Comparison of ENCODE assay signal across 18 cellular contexts in the genomic region with DNA sequence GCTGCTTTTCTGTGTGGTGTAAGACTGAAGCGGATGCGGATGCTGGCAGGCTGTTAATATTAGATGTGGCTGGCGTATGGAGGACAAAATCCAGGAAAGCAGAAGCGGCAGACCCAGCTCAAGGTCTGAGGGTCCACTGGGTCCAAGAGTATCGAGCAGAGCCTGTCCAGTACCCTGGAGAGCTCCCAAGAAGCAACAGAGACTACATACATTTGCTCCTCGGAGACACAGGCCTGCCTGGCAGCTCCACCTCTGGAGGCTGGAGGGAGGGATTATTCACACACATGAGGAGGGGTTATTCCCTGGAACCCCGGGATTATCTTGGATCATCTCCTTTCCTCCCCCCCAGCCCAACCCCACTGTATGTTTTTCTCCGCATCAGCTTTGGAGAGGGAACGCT. TPM values are rescaled to one million over a fixed set of nuclear protein-coding genes. Genes with fewer than 3 reads are reported as not detected.
A peak's percentile ranks its signal among the peaks of the same experiment; 100 is the strongest.
DNase-seq lines count a peak whose midpoint lies in the region; ATAC-seq and TF ChIP-seq lines count a peak whose summit lies in the region.
"Had no signal": no experiment of that assay in that cellular context is flagged by ENCODE, and none has a peak within 500 bp of the region (broad histone marks: within the 10 kb centered on the region; RNA-seq: fewer than 3 reads in every experiment).

No MANE protein-coding gene starts in this region.

- no peaks in the 10 kb centered on the region for H3K36me3 ChIP-seq in GM23338 (ENCODE audit: insufficient read depth)
- H3K36me3 ChIP-seq: BE2C, left ventricle myocardium inferior, prostate gland, thyroid gland had no signal

- H3K27me3 Mint-ChIP-seq in GM23338 (ENCODE audit: insufficient read depth, low read depth, poor library complexity) (peaks cover 12% of the 10 kb centered on the region), endothelial cell (ENCODE audit: unreplicated experiment) (peaks cover 2% of the 10 kb centered on the region)

- H3K4me1 Mint-ChIP-seq in GM23338: peaks cover 19% of the 10 kb centered on the region
- H3K4me1 Mint-ChIP-seq in endothelial cell (ENCODE audit: unreplicated experiment): peaks cover 4% of the 10 kb centered on the region
- H3K4me1 Mint-ChIP-seq: naive thymus-derived CD4-positive, alpha-beta T cell had no signal

- H3K4me2 ChIP-seq in GM23338: no peak overlapping the region
- H3K4me2 ChIP-seq: PC-9 had no signal

- H3K9me3 Mint-ChIP-seq in GM23338 (no peaks in the 10 kb centered on the region), endothelial cell (ENCODE audit: unreplicated experiment) (no peaks in the 10 kb centered on the region)
- H3K9me3 Mint-ChIP-seq: activated CD8-positive, alpha-beta T cell treated with anti-CD3 and anti-CD28 coated beads for 36 hours; IgD-negative memory B cell; naive thymus-derived CD4-positive, alpha-beta T cell had no signal

- no peak overlapping the region for H2AFZ ChIP-seq in GM23338
- H2AFZ ChIP-seq: PC-9 had no signal

- intact Hi-C loops in head of caudate nucleus (cut with DNase I): no loop called here

- no peaks in the 10 kb centered on the region for H3K79me2 ChIP-seq in GM23338 (replicated peaks; ENCODE audit: insufficient read depth)

- DNase-seq in GM23338 (ENCODE audit: low spot score): peak; percentile 74
- peak; percentile 39 for DNase-seq in endothelial cell (ENCODE audit: low spot score)
- DNase-seq in mesenteric fat pad (ENCODE audit: low spot score): peak; percentile 39
- no peak for DNase-seq in activated CD8-positive, alpha-beta memory T cell treated with anti-CD3 and anti-CD28 coated beads for 24 hours
- DNase-seq in head of caudate nucleus: no peak
- no peak for DNase-seq in NCI-H2081 (lab: John Stamatoyannopoulos, UW)
- DNase-seq: activated CD8-positive, alpha-beta T cell treated with anti-CD3 and anti-CD28 coated beads for 36 hours; BE2C; caudate nucleus; effector memory CD4-positive, alpha-beta T cell; left ventricle myocardium inferior; naive thymus-derived CD4-positive, alpha-beta T cell; NCI-H1092; PC-9; thyroid gland had no signal

- H3K27me3 ChIP-seq in GM23338 (ENCODE audit: insufficient read depth): no peaks in the 10 kb centered on the region
- H3K27me3 ChIP-seq: BE2C, thyroid gland had no signal

- H3K4me3 Mint-ChIP-seq in GM23338 (no peak overlapping the region), endothelial cell (ENCODE audit: unreplicated experiment) (no peak overlapping the region)
- H3K4me3 Mint-ChIP-seq: activated CD8-positive, alpha-beta T cell treated with anti-CD3 and anti-CD28 coated beads for 36 hours; IgD-negative memory B cell; naive thymus-derived CD4-positive, alpha-beta T cell had no signal

- no peaks in the 10 kb centered on the region for H4K20me1 ChIP-seq in GM23338 (replicated peaks; ENCODE audit: insufficient read depth)

- H3K36me3 Mint-ChIP-seq in GM23338 (ENCODE audit: low read depth) (no peaks in the 10 kb centered on the region), endothelial cell (ENCODE audit: low read depth, unreplicated experiment) (no peaks in the 10 kb centered on the region)
- H3K36me3 Mint-ChIP-seq: IgD-negative memory B cell; naive thymus-derived CD4-positive, alpha-beta T cell had no signal

- TF ChIP-seq CTCF in GM23338 (conservative IDR thresholded peaks at IDR 0.05; ENCODE audit: low read depth in 2 of 2) (no peak), endothelial cell (IDR thresholded peaks at IDR 0.05; ENCODE audit: unreplicated experiment) (no peak)

- no peak overlapping the region for H3K4me3 ChIP-seq in GM23338
- H3K4me3 ChIP-seq: left ventricle myocardium inferior, PC-9, prostate gland, thyroid gland had no signal

- H3K9me2 ChIP-seq in GM23338 (ENCODE audit: insufficient read depth): no peaks in the 10 kb centered on the region

- peak; percentile 77 for ATAC-seq in GM23338
- ATAC-seq: activated CD8-positive, alpha-beta T cell treated with anti-CD3 and anti-CD28 coated beads for 36 hours; naive thymus-derived CD4-positive, alpha-beta T cell had no signal

- H3F3A ChIP-seq in GM23338 (replicated peaks; ENCODE audit: low read depth): no peaks in the 10 kb centered on the region

- no peak overlapping the region for H3K27ac Mint-ChIP-seq in GM23338
- H3K27ac Mint-ChIP-seq in endothelial cell (ENCODE audit: unreplicated experiment): no peak overlapping the region
- H3K27ac Mint-ChIP-seq: activated CD8-positive, alpha-beta T cell treated with anti-CD3 and anti-CD28 coated beads for 36 hours; IgD-negative memory B cell; naive thymus-derived CD4-positive, alpha-beta T cell had no signal

- H3K27ac ChIP-seq in GM23338 (ENCODE audit: low read depth): no peak overlapping the region
- H3K27ac ChIP-seq: left ventricle myocardium inferior, PC-9, prostate gland, thyroid gland had no signal

- peaks cover 8% of the 10 kb centered on the region for H3K4me1 ChIP-seq in GM23338 (ENCODE audit: insufficient read depth)
- H3K4me1 ChIP-seq: BE2C, prostate gland had no signal

TF ChIP-seq in GM23338, 12 proteins besides CTCF, POLR2A, EP300 and RAD21 (continues in another document):
- TF ChIP-seq, protein P1, sequence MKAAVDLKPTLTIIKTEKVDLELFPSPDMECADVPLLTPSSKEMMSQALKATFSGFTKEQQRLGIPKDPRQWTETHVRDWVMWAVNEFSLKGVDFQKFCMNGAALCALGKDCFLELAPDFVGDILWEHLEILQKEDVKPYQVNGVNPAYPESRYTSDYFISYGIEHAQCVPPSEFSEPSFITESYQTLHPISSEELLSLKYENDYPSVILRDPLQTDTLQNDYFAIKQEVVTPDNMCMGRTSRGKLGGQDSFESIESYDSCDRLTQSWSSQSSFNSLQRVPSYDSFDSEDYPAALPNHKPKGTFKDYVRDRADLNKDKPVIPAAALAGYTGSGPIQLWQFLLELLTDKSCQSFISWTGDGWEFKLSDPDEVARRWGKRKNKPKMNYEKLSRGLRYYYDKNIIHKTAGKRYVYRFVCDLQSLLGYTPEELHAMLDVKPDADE (IDR thresholded peaks at IDR 0.05): no peak

TF ChIP-seq in PFSK-1, 5 proteins besides CTCF, POLR2A, EP300 and RAD21:
- TF ChIP-seq, protein P2, sequence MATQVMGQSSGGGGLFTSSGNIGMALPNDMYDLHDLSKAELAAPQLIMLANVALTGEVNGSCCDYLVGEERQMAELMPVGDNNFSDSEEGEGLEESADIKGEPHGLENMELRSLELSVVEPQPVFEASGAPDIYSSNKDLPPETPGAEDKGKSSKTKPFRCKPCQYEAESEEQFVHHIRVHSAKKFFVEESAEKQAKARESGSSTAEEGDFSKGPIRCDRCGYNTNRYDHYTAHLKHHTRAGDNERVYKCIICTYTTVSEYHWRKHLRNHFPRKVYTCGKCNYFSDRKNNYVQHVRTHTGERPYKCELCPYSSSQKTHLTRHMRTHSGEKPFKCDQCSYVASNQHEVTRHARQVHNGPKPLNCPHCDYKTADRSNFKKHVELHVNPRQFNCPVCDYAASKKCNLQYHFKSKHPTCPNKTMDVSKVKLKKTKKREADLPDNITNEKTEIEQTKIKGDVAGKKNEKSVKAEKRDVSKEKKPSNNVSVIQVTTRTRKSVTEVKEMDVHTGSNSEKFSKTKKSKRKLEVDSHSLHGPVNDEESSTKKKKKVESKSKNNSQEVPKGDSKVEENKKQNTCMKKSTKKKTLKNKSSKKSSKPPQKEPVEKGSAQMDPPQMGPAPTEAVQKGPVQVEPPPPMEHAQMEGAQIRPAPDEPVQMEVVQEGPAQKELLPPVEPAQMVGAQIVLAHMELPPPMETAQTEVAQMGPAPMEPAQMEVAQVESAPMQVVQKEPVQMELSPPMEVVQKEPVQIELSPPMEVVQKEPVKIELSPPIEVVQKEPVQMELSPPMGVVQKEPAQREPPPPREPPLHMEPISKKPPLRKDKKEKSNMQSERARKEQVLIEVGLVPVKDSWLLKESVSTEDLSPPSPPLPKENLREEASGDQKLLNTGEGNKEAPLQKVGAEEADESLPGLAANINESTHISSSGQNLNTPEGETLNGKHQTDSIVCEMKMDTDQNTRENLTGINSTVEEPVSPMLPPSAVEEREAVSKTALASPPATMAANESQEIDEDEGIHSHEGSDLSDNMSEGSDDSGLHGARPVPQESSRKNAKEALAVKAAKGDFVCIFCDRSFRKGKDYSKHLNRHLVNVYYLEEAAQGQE (IDR thresholded peaks at IDR 0.05; ENCODE audit: insufficient read depth in 1 of 2, low read depth in 2 of 2, low read length in 2 of 2): peak; percentile 83 to 94
- no peak for TF ChIP-seq SIN3A (IDR thresholded peaks at IDR 0.05; ENCODE audit: borderline replicate concordance, insufficient read depth, low read length)
- TF ChIP-seq TAF1 (IDR thresholded peaks at IDR 0.05; ENCODE audit: borderline replicate concordance, insufficient read depth, low read length): no peak

RNA-seq across cellular contexts. Expression of a gene that starts 31.3 kb away (rescaled TPM):
- total RNA-seq in GM23338 (2014; rRNA removed; shearing (Covaris generic)): 0.23 and 0.38 TPM in 2 replicates
- 0.16 and 0.21 TPM in 2 replicates for polyA plus RNA-seq in GM23338 (2016; fragmentation: Nextera tagmentation; extraction: Ambion mirVana)
- not detected for polyA plus RNA-seq in PFSK-1 (2012; ENCODE audit: insufficient read length, low read depth)
- total RNA-seq in endothelial cell (ENCODE audit: unreplicated experiment): 1.8 TPM
- total RNA-seq in mesenteric fat pad: 39.6 TPM
- total RNA-seq: activated CD8-positive, alpha-beta T cell treated with anti-CD3 and anti-CD28 coated beads for 36 hours; naive thymus-derived CD4-positive, alpha-beta T cell had no signal
- polyA plus RNA-seq: naive thymus-derived CD4-positive, alpha-beta T cell had no signal

Comparison
In these comparisons a context has a peak if more than half of its experiments do, and no peak if none do; other contexts are left out.
1. DNase-seq: peak in GM23338 (single experiment), endothelial cell (single experiment) and mesenteric fat pad (single experiment); none in activated CD8-positive, alpha-beta memory T cell treated with anti-CD3 and anti-CD28 coated beads for 24 hours (single experiment), head of caudate nucleus (0 of 42) and NCI-H2081 (0 of 2).
2. RNA of a gene that starts 31.3 kb away (total RNA-seq): 39.6 TPM in mesenteric fat pad (single experiment); 1.8 TPM in endothelial cell (single experiment) and 0.23 to 0.38 TPM in GM23338; every median in the first group is over 10 times any median in the second.